In genomic region chr5:150624334-150625163, GRCh38 we compare ENCODE assay signal across 8 cellular contexts. TPM values are rescaled to one million over a fixed set of nuclear protein-coding genes. Genes with fewer than 3 reads are reported as not detected.
DNase-seq lines count a peak whose midpoint lies in the region; ATAC-seq and TF ChIP-seq lines count a peak whose summit lies in the region.

No MANE protein-coding gene starts in this region.

- no peak overlapping the region for H3K27ac Mint-ChIP-seq in activated naive CD8-positive, alpha-beta T cell treated with anti-CD3 and anti-CD28 coated beads, Interleukin-2, amount 10 ng/mL, durations not matched to agents 7 days and 5 days

- peak overlapping the region; percentile 99 for H3K27ac ChIP-seq in right atrium auricular region

- peak overlapping the region; percentile 84 for H3K4me3 Mint-ChIP-seq in activated naive CD8-positive, alpha-beta T cell treated with anti-CD3 and anti-CD28 coated beads, Interleukin-2, amount 10 ng/mL, durations not matched to agents 7 days and 5 days

- peaks cover 1% of the 10 kb centered on the region for H3K36me3 Mint-ChIP-seq in activated naive CD8-positive, alpha-beta T cell treated with anti-CD3 and anti-CD28 coated beads, Interleukin-2, amount 10 ng/mL, durations not matched to agents 7 days and 5 days

- H3K4me1 Mint-ChIP-seq in activated naive CD8-positive, alpha-beta T cell treated with anti-CD3 and anti-CD28 coated beads, Interleukin-2, amount 10 ng/mL, durations not matched to agents 7 days and 5 days = peaks cover 11% of the 10 kb centered on the region

- no peaks in the 10 kb centered on the region for H3K27me3 ChIP-seq in right atrium auricular region

- H3K4me1 ChIP-seq in right atrium auricular region = peaks cover 0 to 79% of the 10 kb centered on the region in 2 donors

- ATAC-seq in GM19351 (IDR thresholded peaks at IDR 0.05; ENCODE audit: unreplicated experiment) = peak; percentile 34
- peak; percentile 62 for ATAC-seq in activated naive CD8-positive, alpha-beta T cell treated with anti-CD3 and anti-CD28 coated beads, Interleukin-2, amount 10 ng/mL, durations not matched to agents 7 days and 5 days (ENCODE audit: low read depth)
- ATAC-seq in GM18870 (IDR thresholded peaks at IDR 0.05; ENCODE audit: unreplicated experiment) = no peak

- H3K36me3 ChIP-seq in right atrium auricular region = no peaks in the 10 kb centered on the region

- DNase-seq in AG08395 (ENCODE audit: low spot score) (peak; percentile 68), NCI-H226 (peak; percentile 56), right atrium auricular region (ENCODE audit: low spot score) (no peak), skeletal muscle cell (ENCODE audit: low read depth) (no peak), pons (ENCODE audit: low spot score) (no peak)
- peak; percentile 49 for DNase-seq in activated naive CD8-positive, alpha-beta T cell treated with anti-CD3 and anti-CD28 coated beads, Interleukin-2, amount 10 ng/mL, durations not matched to agents 7 days and 5 days

- no peaks in the 10 kb centered on the region for H3K9me3 ChIP-seq in right atrium auricular region

- no peak for TF ChIP-seq CTCF in right atrium auricular region (IDR thresholded peaks at IDR 0.05)

- H3K4me3 ChIP-seq in right atrium auricular region (peak overlapping the region; percentile 84 to 90), skeletal muscle cell (ENCODE audit: low read depth, low read length) (peak overlapping the region; percentile 57)

- H3K9me3 Mint-ChIP-seq in activated naive CD8-positive, alpha-beta T cell treated with anti-CD3 and anti-CD28 coated beads, Interleukin-2, amount 10 ng/mL, durations not matched to agents 7 days and 5 days = no peaks in the 10 kb centered on the region

- POLR2A ChIA-PET in activated naive CD8-positive, alpha-beta T cell treated with anti-CD3 and anti-CD28 coated beads, Interleukin-2, amount 10 ng/mL, durations not matched to agents 7 days and 5 days (lab: Charles Lee) = no interaction called here

- peaks cover 13% of the 10 kb centered on the region for H3K27me3 Mint-ChIP-seq in activated naive CD8-positive, alpha-beta T cell treated with anti-CD3 and anti-CD28 coated beads, Interleukin-2, amount 10 ng/mL, durations not matched to agents 7 days and 5 days

RNA-seq across cellular contexts. Expression of gene SYNPO, which starts 15.9 kb away (rescaled TPM):
- total RNA-seq in activated naive CD8-positive, alpha-beta T cell treated with anti-CD3 and anti-CD28 coated beads, Interleukin-2, amount 10 ng/mL, durations not matched to agents 7 days and 5 days = under 1 TPM; 0.25 to 0.28 TPM
- 100 to 1,000 TPM; 369 to 413 TPM for total RNA-seq in right atrium auricular region

RNA-seq across cellular contexts. Expression of gene MYOZ3, which starts 36.5 kb away (rescaled TPM):
- total RNA-seq in activated naive CD8-positive, alpha-beta T cell treated with anti-CD3 and anti-CD28 coated beads, Interleukin-2, amount 10 ng/mL, durations not matched to agents 7 days and 5 days = under 1 TPM in 1 of 2 experiments, not detected in 1; 0.14 TPM
- total RNA-seq in right atrium auricular region = 1 to 10 TPM; 2.0 to 3.5 TPM

Comparison
In these comparisons a context has a peak if more than half of its experiments do, and no peak if none do; other contexts are left out.
1. DNase-seq: peak in AG08395 (single experiment), NCI-H226 (single experiment) and activated naive CD8-positive, alpha-beta T cell treated with anti-CD3 and anti-CD28 coated beads, Interleukin-2, amount 10 ng/mL, durations not matched to agents 7 days and 5 days (single experiment); none in right atrium auricular region (single experiment), skeletal muscle cell (single experiment) and pons (single experiment).
2. RNA of gene SYNPO, which starts 15.9 kb away (total RNA-seq): 369 to 413 TPM in right atrium auricular region; 0.25 to 0.28 TPM in activated naive CD8-positive, alpha-beta T cell treated with anti-CD3 and anti-CD28 coated beads, Interleukin-2, amount 10 ng/mL, durations not matched to agents 7 days and 5 days; every median in the first group is over 100 times any median in the second.